In the genomic region with DNA sequence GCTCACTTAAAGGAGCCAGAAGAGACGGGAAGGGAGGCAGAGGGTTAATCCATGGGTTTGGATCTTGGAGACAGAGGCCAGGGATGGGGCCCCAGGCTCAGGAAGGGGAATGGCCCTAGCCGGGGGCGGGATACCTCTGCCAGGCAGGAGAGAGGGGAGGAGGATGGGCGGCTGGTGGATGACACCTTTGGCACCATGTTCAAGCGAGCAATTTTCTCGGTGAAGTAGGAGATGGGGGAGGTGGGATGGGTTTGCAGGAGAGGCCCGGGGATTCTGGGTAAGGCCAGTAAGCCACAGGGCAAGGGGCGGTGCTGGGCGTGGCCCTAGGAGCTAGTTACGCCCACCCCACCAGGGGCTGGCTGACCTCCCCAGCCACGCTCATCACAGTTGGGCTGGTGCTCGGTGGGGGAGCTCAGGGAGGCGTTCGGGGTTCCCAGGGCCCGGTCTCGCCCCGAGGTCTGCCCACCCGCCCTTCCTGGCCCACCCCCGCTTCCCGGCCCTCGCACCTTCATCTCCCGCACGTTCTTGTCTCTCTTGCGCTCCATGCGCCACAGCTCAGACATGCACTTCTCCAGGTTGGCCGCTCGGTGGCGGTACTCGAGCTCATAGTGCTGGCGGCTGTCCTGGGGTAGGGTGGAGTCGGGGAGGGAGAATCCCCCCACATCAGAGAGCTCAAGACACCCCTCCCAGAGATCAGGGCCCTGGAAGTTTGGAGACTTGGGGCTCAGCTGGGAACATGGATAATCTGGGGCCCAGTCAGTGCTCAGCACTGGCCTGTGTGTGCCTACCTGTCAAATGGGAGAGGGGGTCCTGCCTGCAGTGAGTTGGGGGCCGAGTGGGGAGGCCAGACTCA, we compare ENCODE assay signal across 1 cellular context.
TF ChIP-seq lines count a peak whose summit lies in the region.

No MANE protein-coding gene starts in this region.

TF ChIP-seq in WTC11, 78 proteins besides CTCF, POLR2A, EP300 and RAD21 (continued from another document and continues in another):
- TF ChIP-seq, protein P1, sequence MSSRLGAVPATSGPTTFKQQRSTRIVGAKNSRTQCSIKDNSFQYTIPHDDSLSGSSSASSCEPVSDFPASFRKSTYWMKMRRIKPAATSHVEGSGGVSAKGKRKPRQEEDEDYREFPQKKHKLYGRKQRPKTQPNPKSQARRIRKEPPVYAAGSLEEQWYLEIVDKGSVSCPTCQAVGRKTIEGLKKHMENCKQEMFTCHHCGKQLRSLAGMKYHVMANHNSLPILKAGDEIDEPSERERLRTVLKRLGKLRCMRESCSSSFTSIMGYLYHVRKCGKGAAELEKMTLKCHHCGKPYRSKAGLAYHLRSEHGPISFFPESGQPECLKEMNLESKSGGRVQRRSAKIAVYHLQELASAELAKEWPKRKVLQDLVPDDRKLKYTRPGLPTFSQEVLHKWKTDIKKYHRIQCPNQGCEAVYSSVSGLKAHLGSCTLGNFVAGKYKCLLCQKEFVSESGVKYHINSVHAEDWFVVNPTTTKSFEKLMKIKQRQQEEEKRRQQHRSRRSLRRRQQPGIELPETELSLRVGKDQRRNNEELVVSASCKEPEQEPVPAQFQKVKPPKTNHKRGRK (CRISPR knock-in tag; IDR thresholded peaks at IDR 0.05; ENCODE audit: borderline replicate concordance), result no peak
- TF ChIP-seq NR2C2 (CRISPR knock-in tag; IDR thresholded peaks at IDR 0.05), result no peak
- no peak for TF ChIP-seq ESRRA (CRISPR knock-in tag; IDR thresholded peaks at IDR 0.05; ENCODE audit: borderline replicate concordance)
- TF ChIP-seq IRF1 (CRISPR knock-in tag; IDR thresholded peaks at IDR 0.05), result no peak
- no peak for TF ChIP-seq NR1H2 (CRISPR knock-in tag; IDR thresholded peaks at IDR 0.05)
- TF ChIP-seq, protein P2, sequence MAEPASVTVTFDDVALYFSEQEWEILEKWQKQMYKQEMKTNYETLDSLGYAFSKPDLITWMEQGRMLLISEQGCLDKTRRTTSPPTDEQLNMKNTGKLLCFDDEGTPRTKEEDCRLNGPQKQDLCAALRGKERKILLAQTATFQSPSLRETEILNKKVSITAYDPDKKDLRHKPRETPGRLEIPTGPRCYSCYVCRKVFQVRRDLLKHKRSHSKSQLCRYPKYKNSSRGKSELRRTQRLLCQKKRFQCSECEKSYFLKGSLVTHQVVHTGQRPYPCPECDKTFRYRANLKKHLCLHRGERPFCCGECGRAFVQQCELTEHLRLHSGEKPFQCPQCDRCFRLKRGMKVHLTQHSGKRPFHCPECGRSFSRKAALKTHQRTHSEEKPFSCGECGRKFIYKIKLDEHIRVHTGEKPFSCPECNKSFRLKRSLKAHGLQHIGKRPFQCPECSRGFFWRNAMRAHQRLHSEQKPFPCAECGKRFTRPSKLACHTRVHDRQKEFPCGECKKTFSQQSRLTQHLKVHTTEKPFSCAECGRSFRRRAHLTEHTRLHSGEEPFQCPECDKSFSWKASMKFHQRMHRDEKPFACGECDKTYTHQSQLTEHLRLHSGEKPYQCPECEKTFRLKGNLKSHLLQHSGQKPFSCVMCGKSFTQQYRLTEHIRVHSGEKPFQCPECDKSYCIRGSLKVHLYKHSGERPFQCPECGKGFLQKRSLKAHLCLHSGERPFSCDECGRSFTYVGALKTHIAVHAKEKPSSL (CRISPR knock-in tag; conservative IDR thresholded peaks at IDR 0.05), result no peak
- no peak for TF ChIP-seq ZNF317 (CRISPR knock-in tag; IDR thresholded peaks at IDR 0.05; ENCODE audit: borderline replicate concordance, low read depth)
- TF ChIP-seq ZNF423 (CRISPR knock-in tag; IDR thresholded peaks at IDR 0.05), result no peak
- TF ChIP-seq, protein P3, sequence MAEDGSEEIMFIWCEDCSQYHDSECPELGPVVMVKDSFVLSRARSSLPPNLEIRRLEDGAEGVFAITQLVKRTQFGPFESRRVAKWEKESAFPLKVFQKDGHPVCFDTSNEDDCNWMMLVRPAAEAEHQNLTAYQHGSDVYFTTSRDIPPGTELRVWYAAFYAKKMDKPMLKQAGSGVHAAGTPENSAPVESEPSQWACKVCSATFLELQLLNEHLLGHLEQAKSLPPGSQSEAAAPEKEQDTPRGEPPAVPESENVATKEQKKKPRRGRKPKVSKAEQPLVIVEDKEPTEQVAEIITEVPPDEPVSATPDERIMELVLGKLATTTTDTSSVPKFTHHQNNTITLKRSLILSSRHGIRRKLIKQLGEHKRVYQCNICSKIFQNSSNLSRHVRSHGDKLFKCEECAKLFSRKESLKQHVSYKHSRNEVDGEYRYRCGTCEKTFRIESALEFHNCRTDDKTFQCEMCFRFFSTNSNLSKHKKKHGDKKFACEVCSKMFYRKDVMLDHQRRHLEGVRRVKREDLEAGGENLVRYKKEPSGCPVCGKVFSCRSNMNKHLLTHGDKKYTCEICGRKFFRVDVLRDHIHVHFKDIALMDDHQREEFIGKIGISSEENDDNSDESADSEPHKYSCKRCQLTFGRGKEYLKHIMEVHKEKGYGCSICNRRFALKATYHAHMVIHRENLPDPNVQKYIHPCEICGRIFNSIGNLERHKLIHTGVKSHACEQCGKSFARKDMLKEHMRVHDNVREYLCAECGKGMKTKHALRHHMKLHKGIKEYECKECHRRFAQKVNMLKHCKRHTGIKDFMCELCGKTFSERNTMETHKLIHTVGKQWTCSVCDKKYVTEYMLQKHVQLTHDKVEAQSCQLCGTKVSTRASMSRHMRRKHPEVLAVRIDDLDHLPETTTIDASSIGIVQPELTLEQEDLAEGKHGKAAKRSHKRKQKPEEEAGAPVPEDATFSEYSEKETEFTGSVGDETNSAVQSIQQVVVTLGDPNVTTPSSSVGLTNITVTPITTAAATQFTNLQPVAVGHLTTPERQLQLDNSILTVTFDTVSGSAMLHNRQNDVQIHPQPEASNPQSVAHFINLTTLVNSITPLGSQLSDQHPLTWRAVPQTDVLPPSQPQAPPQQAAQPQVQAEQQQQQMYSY (CRISPR knock-in tag; IDR thresholded peaks at IDR 0.05), result no peak
- TF ChIP-seq ZNF219 (CRISPR knock-in tag; IDR thresholded peaks at IDR 0.05; ENCODE audit: borderline replicate concordance), result no peak
- no peak; the same call in 1 of the 2 replicates for TF ChIP-seq NFYB (CRISPR knock-in tag; conservative IDR thresholded peaks at IDR 0.05; ENCODE audit: low read depth)
- TF ChIP-seq, protein P4, sequence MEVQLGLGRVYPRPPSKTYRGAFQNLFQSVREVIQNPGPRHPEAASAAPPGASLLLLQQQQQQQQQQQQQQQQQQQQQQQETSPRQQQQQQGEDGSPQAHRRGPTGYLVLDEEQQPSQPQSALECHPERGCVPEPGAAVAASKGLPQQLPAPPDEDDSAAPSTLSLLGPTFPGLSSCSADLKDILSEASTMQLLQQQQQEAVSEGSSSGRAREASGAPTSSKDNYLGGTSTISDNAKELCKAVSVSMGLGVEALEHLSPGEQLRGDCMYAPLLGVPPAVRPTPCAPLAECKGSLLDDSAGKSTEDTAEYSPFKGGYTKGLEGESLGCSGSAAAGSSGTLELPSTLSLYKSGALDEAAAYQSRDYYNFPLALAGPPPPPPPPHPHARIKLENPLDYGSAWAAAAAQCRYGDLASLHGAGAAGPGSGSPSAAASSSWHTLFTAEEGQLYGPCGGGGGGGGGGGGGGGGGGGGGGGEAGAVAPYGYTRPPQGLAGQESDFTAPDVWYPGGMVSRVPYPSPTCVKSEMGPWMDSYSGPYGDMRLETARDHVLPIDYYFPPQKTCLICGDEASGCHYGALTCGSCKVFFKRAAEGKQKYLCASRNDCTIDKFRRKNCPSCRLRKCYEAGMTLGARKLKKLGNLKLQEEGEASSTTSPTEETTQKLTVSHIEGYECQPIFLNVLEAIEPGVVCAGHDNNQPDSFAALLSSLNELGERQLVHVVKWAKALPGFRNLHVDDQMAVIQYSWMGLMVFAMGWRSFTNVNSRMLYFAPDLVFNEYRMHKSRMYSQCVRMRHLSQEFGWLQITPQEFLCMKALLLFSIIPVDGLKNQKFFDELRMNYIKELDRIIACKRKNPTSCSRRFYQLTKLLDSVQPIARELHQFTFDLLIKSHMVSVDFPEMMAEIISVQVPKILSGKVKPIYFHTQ (CRISPR knock-in tag; IDR thresholded peaks at IDR 0.05), result no peak
- TF ChIP-seq, protein P5, sequence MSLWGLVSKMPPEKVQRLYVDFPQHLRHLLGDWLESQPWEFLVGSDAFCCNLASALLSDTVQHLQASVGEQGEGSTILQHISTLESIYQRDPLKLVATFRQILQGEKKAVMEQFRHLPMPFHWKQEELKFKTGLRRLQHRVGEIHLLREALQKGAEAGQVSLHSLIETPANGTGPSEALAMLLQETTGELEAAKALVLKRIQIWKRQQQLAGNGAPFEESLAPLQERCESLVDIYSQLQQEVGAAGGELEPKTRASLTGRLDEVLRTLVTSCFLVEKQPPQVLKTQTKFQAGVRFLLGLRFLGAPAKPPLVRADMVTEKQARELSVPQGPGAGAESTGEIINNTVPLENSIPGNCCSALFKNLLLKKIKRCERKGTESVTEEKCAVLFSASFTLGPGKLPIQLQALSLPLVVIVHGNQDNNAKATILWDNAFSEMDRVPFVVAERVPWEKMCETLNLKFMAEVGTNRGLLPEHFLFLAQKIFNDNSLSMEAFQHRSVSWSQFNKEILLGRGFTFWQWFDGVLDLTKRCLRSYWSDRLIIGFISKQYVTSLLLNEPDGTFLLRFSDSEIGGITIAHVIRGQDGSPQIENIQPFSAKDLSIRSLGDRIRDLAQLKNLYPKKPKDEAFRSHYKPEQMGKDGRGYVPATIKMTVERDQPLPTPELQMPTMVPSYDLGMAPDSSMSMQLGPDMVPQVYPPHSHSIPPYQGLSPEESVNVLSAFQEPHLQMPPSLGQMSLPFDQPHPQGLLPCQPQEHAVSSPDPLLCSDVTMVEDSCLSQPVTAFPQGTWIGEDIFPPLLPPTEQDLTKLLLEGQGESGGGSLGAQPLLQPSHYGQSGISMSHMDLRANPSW (CRISPR knock-in tag; conservative IDR thresholded peaks at IDR 0.05; ENCODE audit: low read depth), result no peak
- no peak for TF ChIP-seq SMAD3 (CRISPR knock-in tag; IDR thresholded peaks at IDR 0.05; ENCODE audit: borderline replicate concordance)
- no peak for TF ChIP-seq NFATC4 (CRISPR knock-in tag; IDR thresholded peaks at IDR 0.05)
- 0 out of 2 replicates have a peak, but pooled peaks have one; percentile 13 for TF ChIP-seq FOXK1 (CRISPR knock-in tag; IDR thresholded peaks at IDR 0.05)
- TF ChIP-seq ATF6 (CRISPR knock-in tag; IDR thresholded peaks at IDR 0.05), result no peak
- TF ChIP-seq TEAD4 (CRISPR knock-in tag; IDR thresholded peaks at IDR 0.05), result no peak
- no peak for TF ChIP-seq MXD4 (CRISPR knock-in tag; IDR thresholded peaks at IDR 0.05; ENCODE audit: borderline replicate concordance)
- peak; percentile 50; the same call in 1 of the 2 replicates for TF ChIP-seq CREM (CRISPR knock-in tag; IDR thresholded peaks at IDR 0.05)
- TF ChIP-seq IRF2 (CRISPR knock-in tag; IDR thresholded peaks at IDR 0.05; ENCODE audit: borderline replicate concordance, low read depth), result no peak
- TF ChIP-seq MLX (CRISPR knock-in tag; IDR thresholded peaks at IDR 0.05), result no peak
- TF ChIP-seq CREB1 (CRISPR knock-in tag; IDR thresholded peaks at IDR 0.05), result peak; percentile 67; the same call in 1 of the 2 replicates
- no peak for TF ChIP-seq EMX1 (CRISPR knock-in tag; IDR thresholded peaks at IDR 0.05)
- TF ChIP-seq SP1 (CRISPR knock-in tag; conservative IDR thresholded peaks at IDR 0.05), result peak; percentile 83
- TF ChIP-seq SOX15 (CRISPR knock-in tag; IDR thresholded peaks at IDR 0.05), result no peak
- no peak for TF ChIP-seq E2F5 (CRISPR knock-in tag; IDR thresholded peaks at IDR 0.05)
- TF ChIP-seq ZNF281 (CRISPR knock-in tag; IDR thresholded peaks at IDR 0.05), result peak; percentile 66; the same call in 1 of the 2 replicates
- no peak; the same call in 1 of the 2 replicates for TF ChIP-seq ZBTB21 (CRISPR knock-in tag; IDR thresholded peaks at IDR 0.05; ENCODE audit: borderline replicate concordance)
- TF ChIP-seq ZNF416 (CRISPR knock-in tag; IDR thresholded peaks at IDR 0.05), result no peak
- no peak for TF ChIP-seq FOXJ3 (CRISPR knock-in tag; IDR thresholded peaks at IDR 0.05; ENCODE audit: borderline replicate concordance)
